In genomic region chr13:108342369-108343289, GRCh38 we compare ENCODE assay signal across 8 cellular contexts.
A peak's percentile ranks its signal among the peaks of the same experiment; 100 is the strongest.
DNase-seq lines count a peak whose midpoint lies in the region; ATAC-seq, FAIRE-seq and TF ChIP-seq lines count a peak whose summit lies in the region.

No MANE protein-coding gene starts in this region.

- H3K27me3 ChIP-seq in endothelial cell of umbilical vein (ENCODE audit: control insufficient read depth in 2 of 2, insufficient read depth in 2 of 2, low read length in 2 of 2), result no peaks in the 10 kb centered on the region
- H3K27me3 ChIP-seq in neural progenitor cell, result no peaks in the 10 kb centered on the region

- no peaks in the 10 kb centered on the region for H3F3A ChIP-seq in neural progenitor cell (ENCODE audit: low read depth)

- ATAC-seq in GM18502 (IDR thresholded peaks at IDR 0.05; ENCODE audit: poor library complexity, unreplicated experiment) (peak; percentile 87), HG03469 (IDR thresholded peaks at IDR 0.05; ENCODE audit: unreplicated experiment) (peak; percentile 56), HG03571 (IDR thresholded peaks at IDR 0.05; ENCODE audit: unreplicated experiment) (no peak)

- H3K9ac ChIP-seq in endothelial cell of umbilical vein (replicated peaks; ENCODE audit: extremely low read depth, insufficient read depth, low read length) (no peak overlapping the region), neural progenitor cell (no peak overlapping the region)

- dilution Hi-C loops in endothelial cell of umbilical vein (cut with MboI; ENCODE audit: extremely low pct_ligation_motif_present, low sequenced_read_pairs), result no loop called here

- FAIRE-seq in endothelial cell of umbilical vein (lab: Jason Lieb, UNC), result no peak

- peak overlapping the region; percentile 25 to 90 (median 79) for H3K27ac Mint-ChIP-seq in CD14-positive monocyte
- H3K27ac Mint-ChIP-seq in neural progenitor cell, result no peak overlapping the region

- no peaks in the 10 kb centered on the region for H4K20me1 ChIP-seq in endothelial cell of umbilical vein (replicated peaks; ENCODE audit: control insufficient read depth, extremely low read depth, insufficient read depth, low read length)
- H4K20me1 ChIP-seq in neural progenitor cell (ENCODE audit: low read depth), result no peaks in the 10 kb centered on the region

- peaks cover 0 to 1% (median 0%) of the 10 kb centered on the region in 3 donors for H3K27me3 Mint-ChIP-seq in CD14-positive monocyte (ENCODE audit: low read depth in 3 of 3)
- no peaks in the 10 kb centered on the region for H3K27me3 Mint-ChIP-seq in neural progenitor cell (ENCODE audit: insufficient read depth, low read depth)

- H3K79me2 ChIP-seq in endothelial cell of umbilical vein (ENCODE audit: control insufficient read depth, insufficient read depth, low read length) (no peaks in the 10 kb centered on the region), neural progenitor cell (ENCODE audit: low read depth) (no peaks in the 10 kb centered on the region)

- TF ChIP-seq CTCF in CD14-positive monocyte (IDR thresholded peaks at IDR 0.05) (peak; percentile 49), endothelial cell of umbilical vein (IDR thresholded peaks at IDR 0.05; ENCODE audit: extremely low read depth in 1 of 2, insufficient read depth in 1 of 2, low read depth in 1 of 2, low read length in 2 of 2) (peak; percentile 14 to 31), neural progenitor cell (IDR thresholded peaks at IDR 0.05) (peak; percentile 73)

- no TSS peak for BruUV-seq in endothelial cell of umbilical vein (replicated peaks; lab: Mats Ljungman, UMichigan)

- H3K27ac ChIP-seq in endothelial cell of umbilical vein (ENCODE audit: insufficient read depth, low read depth, low read length) (no peak overlapping the region), neural progenitor cell (no peak overlapping the region)

- CTCF ChIA-PET in endothelial cell of umbilical vein (lab: Charles Lee), result interaction anchor here (1.7 to 3.0 kb wide), 2 partner anchors 552 to 555 kb away, joined by 5 to 47 read pairs; no protein-coding TSS in a partner anchor

- H3K36me3 ChIP-seq in endothelial cell of umbilical vein (ENCODE audit: control insufficient read depth in 2 of 2, extremely low read depth in 1 of 2, insufficient read depth in 2 of 2, low read length in 2 of 2) (no peaks in the 10 kb centered on the region), neural progenitor cell (no peaks in the 10 kb centered on the region)

- H3K4me1 ChIP-seq in endothelial cell of umbilical vein (ENCODE audit: control insufficient read depth, extremely low read depth, insufficient read depth, low read length) (no peaks in the 10 kb centered on the region), neural progenitor cell (no peaks in the 10 kb centered on the region)

- no peak overlapping the region for H2AFZ ChIP-seq in endothelial cell of umbilical vein (ENCODE audit: low read depth, low read length)
- H2AFZ ChIP-seq in neural progenitor cell (replicated peaks), result no peak overlapping the region

- no peak for TF ChIP-seq POLR2A in endothelial cell of umbilical vein (IDR thresholded peaks at IDR 0.05; ENCODE audit: low read depth, low read length)

- H3K9me1 ChIP-seq in endothelial cell of umbilical vein (replicated peaks; ENCODE audit: control insufficient read depth, extremely low read depth, insufficient read depth, low read length), result no peaks in the 10 kb centered on the region

- H3K4me2 ChIP-seq in endothelial cell of umbilical vein (ENCODE audit: insufficient read depth, low read length) (no peak overlapping the region), neural progenitor cell (no peak overlapping the region)

- intact Hi-C loops in CD14-positive monocyte (cut with micrococcal nuclease), result no loop called here
- intact Hi-C loops in endothelial cell of umbilical vein (cut with micrococcal nuclease), result loop anchor here (1.0 kb wide), 1 partner anchor 555 kb away; no protein-coding TSS in a partner anchor

- H3K9me3 ChIP-seq in endothelial cell of umbilical vein (replicated peaks; ENCODE audit: control insufficient read depth, insufficient read depth, low read length), result no peaks in the 10 kb centered on the region
- H3K9me3 ChIP-seq in neural progenitor cell (ENCODE audit: low read depth), result no peaks in the 10 kb centered on the region

- no peak for DNase-seq in CD14-positive monocyte (ENCODE audit: low spot score)
- peak; percentile 1 for DNase-seq in RPMI7951 (ENCODE audit: low read depth)
- DNase-seq in endothelial cell of umbilical vein (ENCODE audit: low read depth, low spot score), result peak; percentile 6
- peak; percentile 58 for DNase-seq in neural progenitor cell (ENCODE audit: low spot score)
- DNase-seq in NCI-H187 treated with DMSO at 0.1 percent for 48 hours (lab: John Stamatoyannopoulos, UW), result no peak

- POLR2A ChIA-PET in endothelial cell of umbilical vein (lab: Charles Lee), result no interaction called here

- H3K4me3 ChIP-seq in endothelial cell of umbilical vein (replicated peaks in 1 of 3; ENCODE audit: insufficient read depth in 1 of 3, low read depth in 1 of 3, low read length in 3 of 3) (no peak overlapping the region), neural progenitor cell (no peak overlapping the region)

- H3K36me3 Mint-ChIP-seq in CD14-positive monocyte (no peaks in the 10 kb centered on the region), neural progenitor cell (no peaks in the 10 kb centered on the region)

- peak overlapping the region in 1 of 2 donors; percentile 74 for H3K4me3 Mint-ChIP-seq in CD14-positive monocyte
- H3K4me3 Mint-ChIP-seq in neural progenitor cell, result no peak overlapping the region

- H3K4me1 Mint-ChIP-seq in CD14-positive monocyte, result peaks cover 18% of the 10 kb centered on the region
- no peaks in the 10 kb centered on the region for H3K4me1 Mint-ChIP-seq in neural progenitor cell

- H3K9me3 Mint-ChIP-seq in CD14-positive monocyte (peaks cover 0 to 2% (median 0%) of the 10 kb centered on the region in 7 donors), neural progenitor cell (no peaks in the 10 kb centered on the region)

TF ChIP-seq in endothelial cell of umbilical vein, 7 proteins besides CTCF, POLR2A, EP300 and RAD21:
- TF ChIP-seq MYC (IDR thresholded peaks at IDR 0.05; ENCODE audit: low read depth, low read length), result no peak
- TF ChIP-seq, protein P1, sequence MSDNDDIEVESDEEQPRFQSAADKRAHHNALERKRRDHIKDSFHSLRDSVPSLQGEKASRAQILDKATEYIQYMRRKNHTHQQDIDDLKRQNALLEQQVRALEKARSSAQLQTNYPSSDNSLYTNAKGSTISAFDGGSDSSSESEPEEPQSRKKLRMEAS (IDR thresholded peaks at IDR 0.05; ENCODE audit: insufficient read depth, insufficient read length), result no peak
- no peak for TF ChIP-seq EZH2 (IDR thresholded peaks at IDR 0.05; ENCODE audit: borderline replicate concordance, low read depth, low read length, severe bottlenecking)
- no peak for TF ChIP-seq FOS (IDR thresholded peaks at IDR 0.05; ENCODE audit: borderline replicate concordance, insufficient read depth, low read length)
- no peak for TF ChIP-seq JUN (IDR thresholded peaks at IDR 0.05; ENCODE audit: borderline replicate concordance, insufficient read depth, insufficient read length, low read depth)
- TF ChIP-seq GATA2 (IDR thresholded peaks at IDR 0.05; ENCODE audit: insufficient read depth, insufficient read length, low read depth, low read length), result no peak
- no peak for TF ChIP-seq POLR2AphosphoS5 (IDR thresholded peaks at IDR 0.05; ENCODE audit: insufficient read depth, low read depth, low read length)
TF ChIP-seq in endothelial cell of umbilical vein: peak in this region for 0.

Comparison
In these comparisons a context has a peak if more than half of its experiments do, and no peak if none do; other contexts are left out.
1. DNase-seq: peak in RPMI7951 (single experiment), endothelial cell of umbilical vein (single experiment) and neural progenitor cell (single experiment); none in CD14-positive monocyte (single experiment) and NCI-H187 treated with DMSO at 0.1 percent for 48 hours (single experiment).
2. CTCF ChIP-seq: peak in every context shown above with its lines; median percentile 73 in neural progenitor cell; 49 in CD14-positive monocyte; 22 in endothelial cell of umbilical vein.